In genomic region chr13:40060318-40061007, GRCh38 we compare ENCODE assay signal across 8 cellular contexts.
DNase-seq lines count a peak whose midpoint lies in the region; ATAC-seq and TF ChIP-seq lines count a peak whose summit lies in the region.

No MANE protein-coding gene starts in this region.

- H3K36me3 Mint-ChIP-seq in WTC11: no peaks in the 10 kb centered on the region

- H3K4me1 Mint-ChIP-seq in stimulated activated naive CD8-positive, alpha-beta T cell treated with anti-CD3 and anti-CD28 coated beads, Interleukin-15, amount 100 ng/mL, for 72 hours: peaks cover 46% of the 10 kb centered on the region
- H3K4me1 Mint-ChIP-seq in WTC11: 0 out of 2 replicates have a peak, but pooled peaks cover 3% of the 10 kb centered on the region

- peaks cover 26% of the 10 kb centered on the region for H3K4me1 ChIP-seq in RWPE2 (ENCODE audit: insufficient read depth, poor library complexity, severe bottlenecking)
- H3K4me1 ChIP-seq in left ventricle myocardium inferior: peaks cover 6% of the 10 kb centered on the region

- ATAC-seq in GM18861 (IDR thresholded peaks at IDR 0.05; ENCODE audit: unreplicated experiment) (peak; percentile 72), HG03066 (IDR thresholded peaks at IDR 0.05; ENCODE audit: low read depth, unreplicated experiment) (peak; percentile 76), RWPE2 (ENCODE audit: low read depth) (peak; percentile 81), WTC11 (no peak)
- ATAC-seq in stimulated activated naive CD8-positive, alpha-beta T cell treated with anti-CD3 and anti-CD28 coated beads, Interleukin-15, amount 100 ng/mL, for 72 hours: peak; percentile 88

- H3K9me3 Mint-ChIP-seq in stimulated activated naive CD8-positive, alpha-beta T cell treated with anti-CD3 and anti-CD28 coated beads, Interleukin-15, amount 100 ng/mL, for 72 hours: no peaks in the 10 kb centered on the region
- H3K9me3 Mint-ChIP-seq in WTC11: no peaks in the 10 kb centered on the region

- POLR2A ChIA-PET in AG04449 (lab: Yijun Ruan, JAX) (interaction anchor here (0.6 kb wide), 1 partner anchor 644 kb away, joined by 3 read pairs; no protein-coding TSS in a partner anchor), WTC11 (lab: Charles Lee) (no interaction called here)

- no peaks in the 10 kb centered on the region for H3K27me3 Mint-ChIP-seq in stimulated activated naive CD8-positive, alpha-beta T cell treated with anti-CD3 and anti-CD28 coated beads, Interleukin-15, amount 100 ng/mL, for 72 hours
- no peaks in the 10 kb centered on the region for H3K27me3 Mint-ChIP-seq in WTC11 (ENCODE audit: low read depth)

- H3K4me3 ChIP-seq in AG04449 (ENCODE audit: low read depth, low read length) (no peak overlapping the region), RWPE2 (ENCODE audit: severe bottlenecking) (no peak overlapping the region), left ventricle myocardium inferior (no peak overlapping the region)

- H3K27ac Mint-ChIP-seq in stimulated activated naive CD8-positive, alpha-beta T cell treated with anti-CD3 and anti-CD28 coated beads, Interleukin-15, amount 100 ng/mL, for 72 hours: peak overlapping the region in 1 of 2 donors; percentile 57
- H3K27ac Mint-ChIP-seq in WTC11: no peak overlapping the region

- H3K27ac ChIP-seq in RWPE2 (ENCODE audit: poor library complexity, severe bottlenecking) (peak overlapping the region; percentile 39), left ventricle myocardium inferior (replicated peaks) (no peak overlapping the region)

- intact Hi-C loops in left ventricle myocardium inferior (cut with micrococcal nuclease): no loop called here

- DNase-seq in AG04449 (ENCODE audit: low read depth, low spot score) (peak; percentile 12), RWPE2 (ENCODE audit: low spot score) (peak; percentile 74), left ventricle myocardium inferior (peak; percentile 46), SKM-1 treated with dmso at 0.1 percent for 144 hours (lab: John Stamatoyannopoulos, UW; ENCODE audit: unreplicated experiment) (no peak), WTC11 (ENCODE audit: low spot score) (no peak)
- peak in 1 of 2 donors; percentile 25 for DNase-seq in stimulated activated naive CD8-positive, alpha-beta T cell treated with anti-CD3 and anti-CD28 coated beads, Interleukin-15, amount 100 ng/mL, for 72 hours

- CTCF ChIA-PET in AG04449 (lab: Yijun Ruan, JAX): interaction anchor here (1.2 kb wide), 1 partner anchor 623 kb away, joined by 9 read pairs; no protein-coding TSS in a partner anchor
- CTCF ChIA-PET in WTC11 (lab: Charles Lee): interaction anchor here (1.9 kb wide), 1 partner anchor 9 kb away, joined by 7 read pairs; no protein-coding TSS in a partner anchor

- H3K27me3 ChIP-seq in RWPE2 (ENCODE audit: insufficient read depth, poor library complexity, severe bottlenecking) (no peaks in the 10 kb centered on the region), left ventricle myocardium inferior (ENCODE audit: low read depth) (peaks cover 5% of the 10 kb centered on the region)

- H3K4me3 Mint-ChIP-seq in stimulated activated naive CD8-positive, alpha-beta T cell treated with anti-CD3 and anti-CD28 coated beads, Interleukin-15, amount 100 ng/mL, for 72 hours: no peak overlapping the region
- H3K4me3 Mint-ChIP-seq in WTC11: no peak overlapping the region

- H3K9me3 ChIP-seq in RWPE2 (ENCODE audit: severe bottlenecking) (no peaks in the 10 kb centered on the region), left ventricle myocardium inferior (replicated peaks) (no peaks in the 10 kb centered on the region)

- H3K36me3 ChIP-seq in RWPE2 (ENCODE audit: low read depth): no peaks in the 10 kb centered on the region
- no peaks in the 10 kb centered on the region for H3K36me3 ChIP-seq in left ventricle myocardium inferior

- TF ChIP-seq CTCF in AG04449 (IDR thresholded peaks at IDR 0.05; ENCODE audit: insufficient read depth, low read length, missing control alignments): no peak
- no peak for TF ChIP-seq CTCF in RWPE2 (IDR thresholded peaks at IDR 0.05; ENCODE audit: poor library complexity, severe bottlenecking)
- no peak for TF ChIP-seq CTCF in left ventricle myocardium inferior (IDR thresholded peaks at IDR 0.05; ENCODE audit: borderline replicate concordance)
- no peak for TF ChIP-seq CTCF in WTC11 (IDR thresholded peaks at IDR 0.05)

TF ChIP-seq in WTC11, 78 proteins besides CTCF, POLR2A, EP300 and RAD21:
- no peak for TF ChIP-seq ZNF219 (CRISPR knock-in tag; IDR thresholded peaks at IDR 0.05; ENCODE audit: borderline replicate concordance)
- TF ChIP-seq MYBL2 (CRISPR knock-in tag; IDR thresholded peaks at IDR 0.05): no peak
- no peak for TF ChIP-seq FOXK1 (CRISPR knock-in tag; IDR thresholded peaks at IDR 0.05)
- TF ChIP-seq SMAD3 (CRISPR knock-in tag; IDR thresholded peaks at IDR 0.05; ENCODE audit: borderline replicate concordance): no peak
- TF ChIP-seq ATF3 (CRISPR knock-in tag; conservative IDR thresholded peaks at IDR 0.05): no peak
- TF ChIP-seq, protein P1, sequence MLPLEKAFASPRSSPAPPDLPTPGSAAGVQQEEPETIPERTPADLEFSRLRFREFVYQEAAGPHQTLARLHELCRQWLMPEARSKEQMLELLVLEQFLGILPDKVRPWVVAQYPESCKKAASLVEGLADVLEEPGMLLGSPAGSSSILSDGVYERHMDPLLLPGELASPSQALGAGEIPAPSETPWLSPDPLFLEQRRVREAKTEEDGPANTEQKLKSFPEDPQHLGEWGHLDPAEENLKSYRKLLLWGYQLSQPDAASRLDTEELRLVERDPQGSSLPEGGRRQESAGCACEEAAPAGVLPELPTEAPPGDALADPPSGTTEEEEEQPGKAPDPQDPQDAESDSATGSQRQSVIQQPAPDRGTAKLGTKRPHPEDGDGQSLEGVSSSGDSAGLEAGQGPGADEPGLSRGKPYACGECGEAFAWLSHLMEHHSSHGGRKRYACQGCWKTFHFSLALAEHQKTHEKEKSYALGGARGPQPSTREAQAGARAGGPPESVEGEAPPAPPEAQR (CRISPR knock-in tag; IDR thresholded peaks at IDR 0.05): no peak
- TF ChIP-seq NR2C2 (CRISPR knock-in tag; IDR thresholded peaks at IDR 0.05): no peak
- no peak for TF ChIP-seq E2F4 (CRISPR knock-in tag; IDR thresholded peaks at IDR 0.05; ENCODE audit: borderline replicate concordance, low read depth)
- TF ChIP-seq, protein P2, sequence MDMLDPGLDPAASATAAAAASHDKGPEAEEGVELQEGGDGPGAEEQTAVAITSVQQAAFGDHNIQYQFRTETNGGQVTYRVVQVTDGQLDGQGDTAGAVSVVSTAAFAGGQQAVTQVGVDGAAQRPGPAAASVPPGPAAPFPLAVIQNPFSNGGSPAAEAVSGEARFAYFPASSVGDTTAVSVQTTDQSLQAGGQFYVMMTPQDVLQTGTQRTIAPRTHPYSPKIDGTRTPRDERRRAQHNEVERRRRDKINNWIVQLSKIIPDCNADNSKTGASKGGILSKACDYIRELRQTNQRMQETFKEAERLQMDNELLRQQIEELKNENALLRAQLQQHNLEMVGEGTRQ (CRISPR knock-in tag; IDR thresholded peaks at IDR 0.05): no peak
- TF ChIP-seq IRF2 (CRISPR knock-in tag; IDR thresholded peaks at IDR 0.05; ENCODE audit: borderline replicate concordance, low read depth): no peak
- TF ChIP-seq PRRX2 (CRISPR knock-in tag; IDR thresholded peaks at IDR 0.05): no peak

Comparison
In these comparisons a context has a peak if more than half of its experiments do, and no peak if none do; other contexts are left out.
1. DNase-seq: peak in AG04449 (single experiment), RWPE2 (single experiment) and left ventricle myocardium inferior (single experiment); none in SKM-1 treated with dmso at 0.1 percent for 144 hours (single experiment) and WTC11 (single experiment).